8 cellular contexts compared by ENCODE assay signal in genomic region chr3:96863129-96863740, GRCh38. TPM values are rescaled to one million over a fixed set of nuclear protein-coding genes. Genes with fewer than 3 reads are reported as not detected.
A peak's percentile ranks its signal among the peaks of the same experiment; 100 is the strongest.
DNase-seq lines count a peak whose midpoint lies in the region; ATAC-seq and TF ChIP-seq lines count a peak whose summit lies in the region.

No MANE protein-coding gene starts in this region.

- H3K27me3 ChIP-seq in thyroid gland: no peaks in the 10 kb centered on the region

- H3K4me3 ChIP-seq in thyroid gland (replicated peaks in 1 of 3): no peak overlapping the region

- no peaks in the 10 kb centered on the region for H3K36me3 ChIP-seq in thyroid gland

- peak; percentile 29 to 88 (median 67) for TF ChIP-seq CTCF in thyroid gland (IDR thresholded peaks at IDR 0.05)

- no peaks in the 10 kb centered on the region for H3K9me3 ChIP-seq in thyroid gland

- H3K4me1 ChIP-seq in thyroid gland: no peaks in the 10 kb centered on the region

- 2 to 10% methylated on average over 1 of the region's 1 CpG for WGBS in thyroid gland, 2 donors

- no peak overlapping the region for H3K27ac ChIP-seq in thyroid gland

- TF ChIP-seq POLR2A in thyroid gland (IDR thresholded peaks at IDR 0.05): no peak

- intact Hi-C loops in thyroid gland (cut with DNase I): no loop called here

- ATAC-seq in GM21717 (IDR thresholded peaks at IDR 0.05; ENCODE audit: unreplicated experiment): peak; percentile 69

- DNase-seq in DMS53 (lab: John Stamatoyannopoulos, UW): peak; percentile 72
- peak; percentile 31 for DNase-seq in NCI-H1092 (lab: John Stamatoyannopoulos, UW)
- peak; percentile 57 for DNase-seq in SKM-1 (lab: John Stamatoyannopoulos, UW; ENCODE audit: unreplicated experiment)
- DNase-seq in glomerular endothelial cell (ENCODE audit: extremely low read depth, low read depth, low spot score): peak; percentile 3
- DNase-seq in thyroid gland: peak; percentile 45 to 52
- DNase-seq in amniotic stem cell (lab: John Stamatoyannopoulos, UW): no peak
- no peak for DNase-seq in effector CD8-positive, alpha-beta T cell (lab: John Stamatoyannopoulos, UW)

RNA-seq across cellular contexts. Expression of gene EPHA6, which starts 48.8 kb away (rescaled TPM):
- total RNA-seq in glomerular endothelial cell (0.23 TPM in 1 of 2 replicates, not detected in the other), thyroid gland (1 to 10 TPM; 2.1 to 7.0 (median 5.8) TPM)

Comparison
In these comparisons a context has a peak if more than half of its experiments do, and no peak if none do; other contexts are left out.
1. DNase-seq: peak in DMS53 (single experiment), NCI-H1092 (single experiment), SKM-1 (single experiment), glomerular endothelial cell (single experiment) and thyroid gland (2 of 2); none in amniotic stem cell (single experiment) and effector CD8-positive, alpha-beta T cell (single experiment).